Comparison of ENCODE assay signal across 8 cellular contexts in the genomic region with DNA sequence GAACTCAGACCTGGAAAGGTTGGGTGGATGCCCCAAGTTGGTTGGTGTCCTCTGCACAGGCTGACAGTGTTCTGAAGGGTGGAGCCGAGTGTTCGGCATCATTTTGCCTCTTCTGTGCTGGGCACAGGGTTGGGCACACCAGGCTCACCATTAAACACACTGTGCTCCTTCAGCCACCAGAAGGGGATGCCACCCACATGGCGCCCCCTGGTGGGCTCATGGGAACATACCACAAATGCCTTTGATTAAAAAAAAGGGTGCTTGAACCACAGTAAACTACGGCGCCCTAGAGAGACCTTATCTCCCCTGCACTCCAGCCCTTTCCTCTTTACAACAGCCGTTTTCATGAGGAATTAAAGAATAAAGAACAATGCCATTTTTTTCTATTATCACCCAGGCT.
DNase-seq lines count a peak whose midpoint lies in the region; ATAC-seq and TF ChIP-seq lines count a peak whose summit lies in the region.

No MANE protein-coding gene starts in this region.

- no peak overlapping the region for H3K4me3 Mint-ChIP-seq in activated CD8-positive, alpha-beta memory T cell treated with anti-CD3 and anti-CD28 coated beads, Interleukin-2, amount 10 ng/mL, durations not matched to agents 7 days and 5 days
- no peak overlapping the region for H3K4me3 Mint-ChIP-seq in effector memory CD8-positive, alpha-beta T cell
- H3K4me3 Mint-ChIP-seq in CD8-positive, alpha-beta memory T cell, result no peak overlapping the region

- DNase-seq in activated CD8-positive, alpha-beta memory T cell treated with anti-CD3 and anti-CD28 coated beads, Interleukin-2, amount 50 U/mL, for 48 hours, result peak; percentile 68
- no peak for DNase-seq in activated CD8-positive, alpha-beta memory T cell treated with anti-CD3 and anti-CD28 coated beads, Interleukin-2, amount 10 ng/mL, durations not matched to agents 7 days and 5 days
- DNase-seq in HL-60 (ENCODE audit: low read depth in 1 of 2, low spot score in 1 of 2) (peak in 1 of 2 experiments; percentile 31), UCSD-AML1 (lab: John Stamatoyannopoulos, UW; ENCODE audit: unreplicated experiment) (peak; percentile 44), inferior parietal cortex (ENCODE audit: extremely low spot score) (peak; percentile 55)
- DNase-seq in effector memory CD8-positive, alpha-beta T cell, result no peak
- no peak for DNase-seq in CD8-positive, alpha-beta memory T cell

- no peaks in the 10 kb centered on the region for H3K4me1 Mint-ChIP-seq in activated CD8-positive, alpha-beta memory T cell treated with anti-CD3 and anti-CD28 coated beads, Interleukin-2, amount 10 ng/mL, durations not matched to agents 7 days and 5 days
- no peaks in the 10 kb centered on the region for H3K4me1 Mint-ChIP-seq in effector memory CD8-positive, alpha-beta T cell (ENCODE audit: low read depth in 2 of 2)
- H3K4me1 Mint-ChIP-seq in CD8-positive, alpha-beta memory T cell, result no peaks in the 10 kb centered on the region

- peak; percentile 58 for TF ChIP-seq CTCF in HL-60 (IDR thresholded peaks at IDR 0.05; ENCODE audit: insufficient read depth, low read length)

- POLR2A ChIA-PET in CD8-positive, alpha-beta memory T cell (lab: Charles Lee), result no interaction called here

- peaks cover under 1% of the 10 kb centered on the region for H3K27me3 ChIP-seq in HL-60 (ENCODE audit: insufficient read depth, poor library complexity, severe bottlenecking)
- no peaks in the 10 kb centered on the region for H3K27me3 ChIP-seq in CD8-positive, alpha-beta memory T cell (ENCODE audit: insufficient read depth, low read length, poor library complexity, severe bottlenecking)

- H3K36me3 Mint-ChIP-seq in activated CD8-positive, alpha-beta memory T cell treated with anti-CD3 and anti-CD28 coated beads, Interleukin-2, amount 10 ng/mL, durations not matched to agents 7 days and 5 days, result no peaks in the 10 kb centered on the region
- peaks cover 2% of the 10 kb centered on the region for H3K36me3 Mint-ChIP-seq in effector memory CD8-positive, alpha-beta T cell (ENCODE audit: insufficient read depth)
- H3K36me3 Mint-ChIP-seq in CD8-positive, alpha-beta memory T cell, result no peaks in the 10 kb centered on the region

- no peaks in the 10 kb centered on the region for H3K9me3 ChIP-seq in CD8-positive, alpha-beta memory T cell (ENCODE audit: low read length)

- H3K27ac Mint-ChIP-seq in activated CD8-positive, alpha-beta memory T cell treated with anti-CD3 and anti-CD28 coated beads, Interleukin-2, amount 10 ng/mL, durations not matched to agents 7 days and 5 days, result no peak overlapping the region
- no peak overlapping the region for H3K27ac Mint-ChIP-seq in effector memory CD8-positive, alpha-beta T cell
- no peak overlapping the region for H3K27ac Mint-ChIP-seq in CD8-positive, alpha-beta memory T cell

- no peak for ATAC-seq in activated CD8-positive, alpha-beta memory T cell treated with anti-CD3 and anti-CD28 coated beads, Interleukin-2, amount 10 ng/mL, durations not matched to agents 7 days and 5 days
- ATAC-seq in effector memory CD8-positive, alpha-beta T cell (replicated peaks), result no peak
- ATAC-seq in GM18517 (IDR thresholded peaks at IDR 0.05; ENCODE audit: unreplicated experiment), result no peak

- no peak overlapping the region for H3K4me3 ChIP-seq in HL-60 (replicated peaks; ENCODE audit: insufficient read depth, low read length)
- no peak overlapping the region for H3K4me3 ChIP-seq in CD8-positive, alpha-beta memory T cell (ENCODE audit: low read length)

- H3K9me3 Mint-ChIP-seq in activated CD8-positive, alpha-beta memory T cell treated with anti-CD3 and anti-CD28 coated beads, Interleukin-2, amount 10 ng/mL, durations not matched to agents 7 days and 5 days (ENCODE audit: low read depth), result no peaks in the 10 kb centered on the region
- no peaks in the 10 kb centered on the region for H3K9me3 Mint-ChIP-seq in effector memory CD8-positive, alpha-beta T cell
- peaks cover 0 to 2% (median 0%) of the 10 kb centered on the region in 5 donors for H3K9me3 Mint-ChIP-seq in CD8-positive, alpha-beta memory T cell

- H3K27ac ChIP-seq in HL-60 (replicated peaks), result no peak overlapping the region
- H3K27ac ChIP-seq in CD8-positive, alpha-beta memory T cell (ENCODE audit: low read depth, low read length), result no peak overlapping the region

- no peaks in the 10 kb centered on the region for H3K4me1 ChIP-seq in CD8-positive, alpha-beta memory T cell (ENCODE audit: insufficient read depth, low read length)

- H3K27me3 Mint-ChIP-seq in activated CD8-positive, alpha-beta memory T cell treated with anti-CD3 and anti-CD28 coated beads, Interleukin-2, amount 10 ng/mL, durations not matched to agents 7 days and 5 days, result peaks cover 3% of the 10 kb centered on the region
- H3K27me3 Mint-ChIP-seq in effector memory CD8-positive, alpha-beta T cell, result peaks cover 9 to 49% of the 10 kb centered on the region in 2 donors
- peaks cover 11 to 12% of the 10 kb centered on the region in 2 donors for H3K27me3 Mint-ChIP-seq in CD8-positive, alpha-beta memory T cell

- no peaks in the 10 kb centered on the region for H3K36me3 ChIP-seq in CD8-positive, alpha-beta memory T cell (ENCODE audit: insufficient read depth, low read length)

- CTCF ChIA-PET in activated CD8-positive, alpha-beta memory T cell treated with anti-CD3 and anti-CD28 coated beads, Interleukin-2, amount 10 ng/mL, durations not matched to agents 7 days and 5 days (lab: Charles Lee), result no interaction called here
- CTCF ChIA-PET in CD8-positive, alpha-beta memory T cell (lab: Charles Lee), result no interaction called here

Comparison
In these comparisons a context has a peak if more than half of its experiments do, and no peak if none do; other contexts are left out.
1. DNase-seq: peak in activated CD8-positive, alpha-beta memory T cell treated with anti-CD3 and anti-CD28 coated beads, Interleukin-2, amount 50 U/mL, for 48 hours (single experiment), UCSD-AML1 (single experiment) and inferior parietal cortex (single experiment); none in activated CD8-positive, alpha-beta memory T cell treated with anti-CD3 and anti-CD28 coated beads, Interleukin-2, amount 10 ng/mL, durations not matched to agents 7 days and 5 days (single experiment), effector memory CD8-positive, alpha-beta T cell (0 of 3) and CD8-positive, alpha-beta memory T cell (0 of 5).